In genomic region chr19:34359954-34360315, GRCh38 we compare ENCODE assay signal across 8 cellular contexts. TPM values are rescaled to one million over a fixed set of nuclear protein-coding genes. Genes with fewer than 3 reads are reported as not detected.
DNase-seq lines count a peak whose midpoint lies in the region; ATAC-seq, FAIRE-seq and TF ChIP-seq lines count a peak whose summit lies in the region.

No MANE protein-coding gene starts in this region.

- no peaks in the 10 kb centered on the region for H3K9me3 ChIP-seq in A549
- no peaks in the 10 kb centered on the region for H3K9me3 ChIP-seq in breast epithelium
- no peaks in the 10 kb centered on the region for H3K9me3 ChIP-seq in muscle layer of colon (ENCODE audit: low read length)

- CTCF ChIA-PET in A549 (lab: Yijun Ruan, JAX), result interaction anchor here (0.6 to 18.3 kb wide), 20 partner anchors 9 to 954 kb away, joined by 3 to 348 read pairs (median 4); no protein-coding TSS in a partner anchor

- H3K4me3 ChIP-seq in A549 (peak overlapping the region; percentile 47), HL-60 (replicated peaks; ENCODE audit: insufficient read depth, low read length) (peak overlapping the region; percentile 45), breast epithelium (peak overlapping the region in 2 of 3 donors; percentile 59 to 73), muscle layer of colon (ENCODE audit: low read depth in 1 of 2, low read length in 2 of 2) (peak overlapping the region; percentile 55 to 77)

- TF ChIP-seq EP300 in A549 (IDR thresholded peaks at IDR 0.05), result no peak

- POLR2A ChIA-PET in A549 (lab: Yijun Ruan, JAX), result interaction anchor here (0.6 to 2.1 kb wide), 10 partner anchors 9 to 1057 kb away, joined by 3 to 10 read pairs (median 4); partner anchors contain the start of genes CEBPA and UBA2

- peak overlapping the region; percentile 90 to 92 for H3K27ac ChIP-seq in A549
- H3K27ac ChIP-seq in HL-60 (replicated peaks), result peak overlapping the region; percentile 55
- peak overlapping the region; percentile 79 to 86 for H3K27ac ChIP-seq in breast epithelium
- no peak overlapping the region for H3K27ac ChIP-seq in muscle layer of colon (ENCODE audit: low read depth, low read length)

- TF ChIP-seq POLR2A in A549 (IDR thresholded peaks at IDR 0.05; ENCODE audit: low read length), result peak; percentile 18; the same call in 1 of the 2 replicates
- TF ChIP-seq POLR2A in breast epithelium (IDR thresholded peaks at IDR 0.05), result no peak

- no peak for TF ChIP-seq RAD21 in A549 (conservative IDR thresholded peaks at IDR 0.05 in 1 of 2, IDR thresholded peaks at IDR 0.05 in 1 of 2)

- peaks cover 23% of the 10 kb centered on the region for H3K4me1 ChIP-seq in A549
- H3K4me1 ChIP-seq in breast epithelium, result no peaks in the 10 kb centered on the region
- H3K4me1 ChIP-seq in muscle layer of colon (ENCODE audit: insufficient read depth, low read length), result peaks cover 13% of the 10 kb centered on the region

- 84% methylated on average over 7 of the region's 7 CpGs for WGBS in A549 (ENCODE audit: missing lambda C conversion rate)

- peak overlapping the region; percentile 50 for H3K9ac ChIP-seq in muscle layer of colon (ENCODE audit: low read length)

- intact Hi-C loops in breast epithelium (cut with DNase I; ENCODE audit: low total_unique reads), result no loop called here

- H3K4me2 ChIP-seq in A549, result peak overlapping the region; percentile 86

- no peak for DNase-seq in A549 (ENCODE audit: low read depth in 1 of 2, low spot score in 1 of 2)
- DNase-seq in HL-60 (ENCODE audit: low read depth in 1 of 2, low spot score in 1 of 2), result no peak
- no peak for DNase-seq in breast epithelium (ENCODE audit: low spot score in 2 of 2)
- DNase-seq in Ammon's horn (ENCODE audit: low spot score), result no peak

- TF ChIP-seq CTCF in A549 (IDR thresholded peaks at IDR 0.05), result no peak
- no peak for TF ChIP-seq CTCF in HL-60 (IDR thresholded peaks at IDR 0.05; ENCODE audit: insufficient read depth, low read length)
- no peak for TF ChIP-seq CTCF in breast epithelium (IDR thresholded peaks at IDR 0.05)

- FAIRE-seq in A549 (lab: Jason Lieb, UNC), result no peak

- H3K27me3 ChIP-seq in HL-60 (ENCODE audit: insufficient read depth, poor library complexity, severe bottlenecking) (no peaks in the 10 kb centered on the region), breast epithelium (no peaks in the 10 kb centered on the region), muscle layer of colon (ENCODE audit: control insufficient read depth in 1 of 2, insufficient read depth in 2 of 2, low read length in 2 of 2) (no peaks in the 10 kb centered on the region)

- H3K36me3 ChIP-seq in breast epithelium (no peaks in the 10 kb centered on the region), muscle layer of colon (ENCODE audit: insufficient read depth, low read length) (no peaks in the 10 kb centered on the region)

- peak; percentile 2 to 3; a peak in 4 of 6 replicates for ATAC-seq in A549
- ATAC-seq in GM19023 (IDR thresholded peaks at IDR 0.05; ENCODE audit: unreplicated experiment), result no peak
- no peak for ATAC-seq in GM21390 (IDR thresholded peaks at IDR 0.05; ENCODE audit: unreplicated experiment)
- ATAC-seq in HG02623 (IDR thresholded peaks at IDR 0.05; ENCODE audit: unreplicated experiment), result no peak

TF ChIP-seq in A549, 52 proteins besides CTCF, POLR2A, EP300 and RAD21:
- TF ChIP-seq SREBF2 (IDR thresholded peaks at IDR 0.05), result no peak
- TF ChIP-seq KDM5A (IDR thresholded peaks at IDR 0.05), result no peak
- no peak for TF ChIP-seq ZSCAN20 (CRISPR knock-in tag; IDR thresholded peaks at IDR 0.05)
- TF ChIP-seq TP53 (CRISPR knock-in tag; IDR thresholded peaks at IDR 0.05), result no peak
- no peak for TF ChIP-seq HMGXB4 (CRISPR knock-in tag; IDR thresholded peaks at IDR 0.05; ENCODE audit: borderline replicate concordance)
- TF ChIP-seq MYC (IDR thresholded peaks at IDR 0.05; ENCODE audit: borderline replicate concordance, low read length), result no peak
- TF ChIP-seq BCL3 (IDR thresholded peaks at IDR 0.05), result 0 out of 3 replicates have a peak, but pooled peaks have one; percentile 2

RNA-seq across cellular contexts. Expression of gene GPI, which starts 5.1 kb away (rescaled TPM):
- 443 and 565 TPM in 2 replicates for polyA plus RNA-seq in A549 (2011; rRNA removed)
- 630 and 674 TPM in 2 replicates for polyA plus RNA-seq in A549 (2012; cell fraction: cytosol; rRNA removed)
- 958 and 1,031 TPM in 2 replicates for polyA plus RNA-seq in A549 (2012; cell fraction: nucleus; rRNA removed)
- 548 to 579 TPM (median 555 TPM) in 3 replicates for polyA plus RNA-seq in A549 (2017; fragmentation: RNase III; extraction: RNeasy Plus Mini Kit Qiagen cat#74134 plus additional on column Dnase treatment)
- polyA minus RNA-seq in A549 (2011; rRNA and poly(A)+ RNA removed), result 992 and 1,185 TPM in 2 replicates
- total RNA-seq in breast epithelium, result 100 to 1,000 TPM in 2 of 3 donors, 10 to 100 TPM in 1; 97.9 to 130 (median 113) TPM

RNA-seq across cellular contexts. Expression of gene PDCD2L, which starts 44.3 kb away (rescaled TPM):
- polyA plus RNA-seq in A549 (2011; rRNA removed), result 58.5 and 68.9 TPM in 2 replicates
- polyA plus RNA-seq in A549 (2012; cell fraction: cytosol; rRNA removed), result 72.1 and 74.8 TPM in 2 replicates
- 50.7 and 66.9 TPM in 2 replicates for polyA plus RNA-seq in A549 (2012; cell fraction: nucleus; rRNA removed)
- polyA plus RNA-seq in A549 (2017; fragmentation: RNase III; extraction: RNeasy Plus Mini Kit Qiagen cat#74134 plus additional on column Dnase treatment), result 28.2 to 32.7 TPM (median 31.5 TPM) in 3 replicates
- polyA minus RNA-seq in A549 (2011; rRNA and poly(A)+ RNA removed), result 43.5 and 50.5 TPM in 2 replicates
- 10 to 100 TPM in 2 of 3 donors, 1 to 10 TPM in 1; 7.8 to 15.7 (median 10.9) TPM for total RNA-seq in breast epithelium

Comparison
In these comparisons a context has a peak if more than half of its experiments do, and no peak if none do; other contexts are left out.
1. ATAC-seq: peak in A549 (2 of 2); none in GM19023 (single experiment), GM21390 (single experiment) and HG02623 (single experiment).
2. Peak in every context shown above with its lines, with median percentiles within 50 percentile points of each other: H3K4me3 ChIP-seq.